In the genomic region with DNA sequence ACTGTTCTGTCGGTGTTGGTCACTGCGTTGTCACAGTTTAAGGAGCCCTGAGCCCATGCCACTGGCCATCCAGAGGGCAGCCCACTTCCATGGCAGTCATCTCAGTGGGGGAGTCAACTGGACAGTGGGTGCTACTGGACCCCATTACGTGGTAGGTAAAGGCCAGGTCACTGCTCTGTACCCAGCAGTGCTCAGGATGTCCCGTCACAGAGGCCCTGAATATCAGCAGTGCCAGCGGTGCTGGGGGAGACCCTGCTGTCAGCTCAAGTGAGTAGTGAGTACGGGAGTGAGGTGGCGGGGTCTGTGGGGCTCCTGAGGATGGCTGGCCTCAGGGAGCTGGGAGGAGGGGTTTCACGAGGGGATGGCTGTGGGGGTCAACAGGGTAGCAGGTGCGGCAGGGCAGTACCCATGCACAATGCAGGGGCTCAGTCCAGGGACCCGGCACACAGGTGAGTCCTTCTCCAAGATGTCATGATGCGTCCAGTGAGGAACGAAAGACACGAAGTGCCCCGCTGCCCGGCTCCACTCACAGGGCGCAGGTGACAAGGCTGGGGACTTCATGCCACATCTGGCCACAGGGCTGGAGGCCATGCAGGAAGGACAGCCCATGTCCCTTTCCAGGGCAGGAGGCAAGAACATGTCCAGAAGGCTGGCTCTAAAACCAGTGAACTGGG, we compare ENCODE assay signal across 18 cellular contexts. TPM values are rescaled to one million over a fixed set of nuclear protein-coding genes. Genes with fewer than 3 reads are reported as not detected.
DNase-seq lines count a peak whose midpoint lies in the region; ATAC-seq, FAIRE-seq and TF ChIP-seq lines count a peak whose summit lies in the region.
"Had no signal": no experiment of that assay in that cellular context is flagged by ENCODE, and none has a peak within 500 bp of the region (broad histone marks: within the 10 kb centered on the region; RNA-seq: fewer than 3 reads in every experiment).

No MANE protein-coding gene starts in this region.

- WGBS in H9 (ENCODE audit: extremely low coverage, insufficient read length, low lambda C conversion rate): no CpG with 5 or more reads among the region's 16 CpGs
- WGBS in ectodermal cell, 2 experiments: 86 to 87% methylated on average over 16 of the region's 16 CpGs
- WGBS in right lobe of liver (ENCODE audit: insufficient coverage, low coverage, low lambda C conversion rate, missing lambda C conversion rate): no CpG with 5 or more reads among the region's 16 CpGs

- no peak overlapping the region for H2BK20ac ChIP-seq in H9 (ENCODE audit: low read depth, low read length, poor library complexity, severe bottlenecking)

- no peak overlapping the region for H3K4me2 ChIP-seq in H9 (ENCODE audit: insufficient read depth, insufficient read length, low read length)
- H3K4me2 ChIP-seq: PC-9, SK-N-SH had no signal

- no peak for FAIRE-seq in kidney (lab: Jason Lieb, UNC)
- FAIRE-seq: A204.1, D721Med had no signal

- H2BK12ac ChIP-seq in H9 (ENCODE audit: insufficient read length, low read depth, low read length): no peak overlapping the region

- H3K4me1 ChIP-seq in H9 (ENCODE audit: insufficient read depth, low read length) (no peaks in the 10 kb centered on the region; the same call in 1 of the 2 replicates), ectodermal cell (ENCODE audit: control insufficient read depth, insufficient read depth, low read length) (peaks cover 63% of the 10 kb centered on the region), kidney (ENCODE audit: control insufficient read depth in 1 of 2, insufficient read depth in 1 of 2, low read depth in 1 of 2, low read length in 2 of 2) (no peaks in the 10 kb centered on the region), right lobe of liver (no peaks in the 10 kb centered on the region)

- no peak overlapping the region for H3K56ac ChIP-seq in H9 (ENCODE audit: insufficient read length, low read depth, low read length)

- TF ChIP-seq POLR2A in right lobe of liver (IDR thresholded peaks at IDR 0.05): no peak

- no peaks in the 10 kb centered on the region for H3K27me3 Mint-ChIP-seq in H9 (ENCODE audit: low read depth)
- H3K27me3 Mint-ChIP-seq in type B pancreatic cell: no peaks in the 10 kb centered on the region

- no peak overlapping the region for H3K27ac ChIP-seq in H9 (ENCODE audit: insufficient read length, low read depth, low read length)
- H3K27ac ChIP-seq in ectodermal cell (ENCODE audit: insufficient read depth, low read depth, low read length, poor library complexity, severe bottlenecking): peak overlapping the region; percentile 76
- no peak overlapping the region for H3K27ac ChIP-seq in kidney (ENCODE audit: low read depth in 2 of 2, low read length in 2 of 2)
- no peak overlapping the region for H3K27ac ChIP-seq in right lobe of liver
- H3K27ac ChIP-seq: PC-9 had no signal

- no peak overlapping the region for H4K8ac ChIP-seq in H9 (replicated peaks; ENCODE audit: insufficient read length, low read depth, low read length)

- H3K9me3 Mint-ChIP-seq in H9 (no peaks in the 10 kb centered on the region), type B pancreatic cell (no peaks in the 10 kb centered on the region)
- H3K9me3 Mint-ChIP-seq: HFFc6 had no signal

- H3K4me3 Mint-ChIP-seq in H9 (no peak overlapping the region; a peak in 1 of 5 replicates), type B pancreatic cell (no peak overlapping the region)
- H3K4me3 Mint-ChIP-seq: HFFc6 had no signal

- DNase-seq in H9: no peak
- peak; percentile 66 for DNase-seq in kidney
- DNase-seq in type B pancreatic cell (ENCODE audit: extremely low spot score, unreplicated experiment): no peak
- no peak for DNase-seq in NCI-H2196 treated with DMSO at 0.1 percent for 48 hours (lab: John Stamatoyannopoulos, UW; ENCODE audit: unreplicated experiment)
- no peak for DNase-seq in right lobe of liver
- DNase-seq in GM13977 (ENCODE audit: low spot score): no peak
- DNase-seq: DMS53, HFFc6, NCI-H1092, NCI-H1930, NCI-H226, NCI-H510A treated with DMSO at 0.1 percent for 48 hours, PC-9, SIG-M5, SK-N-SH had no signal

- no peak overlapping the region for H2AFZ ChIP-seq in H9 (ENCODE audit: low read length)
- H2AFZ ChIP-seq: PC-9 had no signal

- intact Hi-C loops in kidney (cut with DNase I): no loop called here
- intact Hi-C loops in right lobe of liver (cut with DNase I): no loop called here

- H3K4ac ChIP-seq in H9 (ENCODE audit: low read depth, low read length): no peak overlapping the region; the same call in 1 of the 2 replicates

- H3K9ac ChIP-seq in H9 (ENCODE audit: extremely low read depth, insufficient read length, low read length): no peak overlapping the region
- H3K9ac ChIP-seq in kidney (ENCODE audit: low read length in 2 of 2): no peak overlapping the region
- H3K9ac ChIP-seq: SK-N-SH had no signal

- H3T11ph ChIP-seq in H9 (ENCODE audit: low read length): no peak overlapping the region

- H3K27me3 ChIP-seq in H9 (ENCODE audit: insufficient read depth, low read length) (no peaks in the 10 kb centered on the region), ectodermal cell (ENCODE audit: control insufficient read depth, insufficient read depth, low read length, poor library complexity, severe bottlenecking) (no peaks in the 10 kb centered on the region), right lobe of liver (no peaks in the 10 kb centered on the region)

- no peaks in the 10 kb centered on the region for H3K79me2 ChIP-seq in H9 (ENCODE audit: insufficient read depth, low read length)

- no peak overlapping the region for H3K4me3 ChIP-seq in ectodermal cell (ENCODE audit: insufficient read depth, low read depth, low read length)
- no peak overlapping the region for H3K4me3 ChIP-seq in kidney (ENCODE audit: low read length in 2 of 2)
- no peak overlapping the region for H3K4me3 ChIP-seq in right lobe of liver
- H3K4me3 ChIP-seq: PC-9 had no signal

- H4K5ac ChIP-seq in H9 (ENCODE audit: insufficient read length, low read depth, low read length): no peak overlapping the region

- H3K9me3 ChIP-seq in H9 (ENCODE audit: control insufficient read depth, low read depth, low read length) (no peaks in the 10 kb centered on the region), ectodermal cell (ENCODE audit: control insufficient read depth, low read length) (no peaks in the 10 kb centered on the region), kidney (ENCODE audit: control insufficient read depth in 1 of 2, low read length in 2 of 2) (no peaks in the 10 kb centered on the region), right lobe of liver (no peaks in the 10 kb centered on the region)
- H3K9me3 ChIP-seq: SK-N-SH had no signal

- no peak overlapping the region for H2BK120ac ChIP-seq in H9 (ENCODE audit: low read depth, low read length, poor library complexity, severe bottlenecking)

- peaks cover 32 to 55% of the 10 kb centered on the region in 2 experiments for H3K4me1 Mint-ChIP-seq in H9
- peaks cover 14% of the 10 kb centered on the region for H3K4me1 Mint-ChIP-seq in type B pancreatic cell (ENCODE audit: unreplicated experiment)

- no peak for ATAC-seq in right lobe of liver

- H3K36me3 Mint-ChIP-seq in H9 (ENCODE audit: insufficient read depth in 1 of 3, low read depth in 3 of 3) (no peaks in the 10 kb centered on the region), type B pancreatic cell (peaks cover 6% of the 10 kb centered on the region)

- no peak overlapping the region for H3K23ac ChIP-seq in H9 (ENCODE audit: insufficient read length, low read depth, low read length)

- no peaks in the 10 kb centered on the region for H3K36me3 ChIP-seq in ectodermal cell (ENCODE audit: control insufficient read depth, insufficient read depth, low read length)
- no peaks in the 10 kb centered on the region for H3K36me3 ChIP-seq in kidney (ENCODE audit: control insufficient read depth in 1 of 2, insufficient read depth in 2 of 2, low read length in 2 of 2)
- no peaks in the 10 kb centered on the region for H3K36me3 ChIP-seq in right lobe of liver

- no peaks in the 10 kb centered on the region for H3K79me1 ChIP-seq in H9 (ENCODE audit: insufficient read depth, low read depth, low read length, poor library complexity, severe bottlenecking)

- H2BK15ac ChIP-seq in H9 (ENCODE audit: low read depth, low read length): no peak overlapping the region

- peak overlapping the region; percentile 30 for H3K18ac ChIP-seq in H9 (ENCODE audit: insufficient read length, low read depth, low read length)

- H3K27ac Mint-ChIP-seq in H9 (no peak overlapping the region), type B pancreatic cell (peak overlapping the region; percentile 39)
- H3K27ac Mint-ChIP-seq: HFFc6 had no signal

- H4K91ac ChIP-seq in H9 (ENCODE audit: insufficient read length, low read depth, low read length): no peak overlapping the region

- no peak for TF ChIP-seq CTCF in H9 (conservative IDR thresholded peaks at IDR 0.05)
- no peak for TF ChIP-seq CTCF in kidney (IDR thresholded peaks at IDR 0.05; ENCODE audit: borderline replicate concordance, extremely low read depth, insufficient read depth)
- no peak for TF ChIP-seq CTCF in type B pancreatic cell (conservative IDR thresholded peaks at IDR 0.05)
- no peak for TF ChIP-seq CTCF in right lobe of liver (IDR thresholded peaks at IDR 0.05)
- no peak for TF ChIP-seq CTCF in GM13977 (IDR thresholded peaks at IDR 0.05; ENCODE audit: extremely low read depth, insufficient read depth, missing control alignments)

- in situ Hi-C loops in GM13977 (cut with MboI; ENCODE audit: low pct_unique_long_range_greater_than_20kb, low sequenced_read_pairs, unreplicated experiment): no loop called here

- H3K14ac ChIP-seq in H9 (ENCODE audit: insufficient read depth, low read length): peak overlapping the region; percentile 11; the same call in 1 of the 2 replicates

- no peaks in the 10 kb centered on the region for H3K23me2 ChIP-seq in H9 (ENCODE audit: insufficient read length, low read depth, low read length, poor library complexity, severe bottlenecking)

- H4K20me1 ChIP-seq in H9 (ENCODE audit: control insufficient read depth, insufficient read depth, insufficient read length): no peaks in the 10 kb centered on the region

- no peak overlapping the region for H2AK5ac ChIP-seq in H9 (ENCODE audit: insufficient read length, low read length)

- no peak overlapping the region for H2BK5ac ChIP-seq in H9 (ENCODE audit: insufficient read length, low read length)

RNA-seq across cellular contexts. Expression of gene CELSR1, which starts 27.9 kb away (rescaled TPM):
- 21.2 and 22.6 TPM in 2 replicates for total RNA-seq in H9 (2021)
- polyA plus RNA-seq in ectodermal cell (2013, experiment 1 of 4): 27.5 TPM
- polyA plus RNA-seq in ectodermal cell (2013, experiment 2 of 4): 39.8 TPM
- 32.8 TPM for polyA plus RNA-seq in ectodermal cell (2013, experiment 3 of 4)
- 38.3 TPM for polyA plus RNA-seq in ectodermal cell (2013, experiment 4 of 4)
- 49.9 TPM for total RNA-seq in kidney
- polyA plus RNA-seq in kidney (ENCODE audit: insufficient read depth, low read depth, low replicate concordance): 15.7 TPM
- total RNA-seq in type B pancreatic cell (ENCODE audit: low replicate concordance): 27.8 and 67.1 TPM in 2 replicates
- total RNA-seq in right lobe of liver: 1 to 10 TPM; 2.9 to 8.2 (median 5.0) TPM
